In genomic region chr10:73357821-73358220, GRCh38 we compare ENCODE assay signal across 8 cellular contexts. TPM values are rescaled to one million over a fixed set of nuclear protein-coding genes. Genes with fewer than 3 reads are reported as not detected.
DNase-seq lines count a peak whose midpoint lies in the region; ATAC-seq, FAIRE-seq and TF ChIP-seq lines count a peak whose summit lies in the region.

No MANE protein-coding gene starts in this region.

- H3K4me3 ChIP-seq in DOHH2 (ENCODE audit: low read length) (peak overlapping the region; percentile 80), SJSA1 (peak overlapping the region; percentile 53), esophagus muscularis mucosa (peak overlapping the region; percentile 66 to 95 (median 78)), pancreas (peak overlapping the region; percentile 69 to 76 (median 74))

- intact Hi-C loops in esophagus muscularis mucosa (cut with DNase I) (loop anchor here (5.0 kb wide), 1 partner anchor 96 kb away; no protein-coding TSS in a partner anchor), pancreas (cut with DNase I) (no loop called here)

- H3K36me3 ChIP-seq in DOHH2 (ENCODE audit: control insufficient read depth, low read length) (no peaks in the 10 kb centered on the region), SJSA1 (no peaks in the 10 kb centered on the region), esophagus muscularis mucosa (peaks cover 0 to under 1% (median 0%) of the 10 kb centered on the region in 4 donors), pancreas (no peaks in the 10 kb centered on the region)

- DNase-seq in SJSA1 (ENCODE audit: low read depth in 1 of 2, low spot score in 2 of 2), result no peak
- DNase-seq in esophagus muscularis mucosa (ENCODE audit: extremely low spot score), result no peak
- DNase-seq in pancreas, result no peak
- no peak for DNase-seq in globus pallidus (ENCODE audit: low spot score)
- DNase-seq in NCI-H1417 treated with DMSO at 0.1 percent for 48 hours (lab: John Stamatoyannopoulos, UW), result no peak

- WGBS in esophagus muscularis mucosa, result 47% methylated on average over 5 of the region's 5 CpGs
- 26 to 32% methylated on average over 5 of the region's 5 CpGs for WGBS in pancreas, 2 donors

- TF ChIP-seq CTCF in DOHH2 (IDR thresholded peaks at IDR 0.05; ENCODE audit: low read depth, low read length, poor library complexity, severe bottlenecking) (no peak), esophagus muscularis mucosa (IDR thresholded peaks at IDR 0.05) (no peak), pancreas (IDR thresholded peaks at IDR 0.05) (no peak)

- no peak for FAIRE-seq in pancreas (lab: Jason Lieb, UNC)

- H3F3A ChIP-seq in DOHH2 (ENCODE audit: control insufficient read depth, insufficient read depth), result 0 out of 2 replicates have a peak, but pooled peaks cover 3% of the 10 kb centered on the region

- H4K20me1 ChIP-seq in DOHH2 (ENCODE audit: control insufficient read depth, insufficient read depth, low read depth, low read length), result no peaks in the 10 kb centered on the region

- peak overlapping the region; percentile 94 for H3K4me2 ChIP-seq in DOHH2 (ENCODE audit: low read length)

- TF ChIP-seq EP300 in esophagus muscularis mucosa (IDR thresholded peaks at IDR 0.05), result no peak

- no peaks in the 10 kb centered on the region for H3K27me3 ChIP-seq in DOHH2 (ENCODE audit: control insufficient read depth, low read length)
- peaks cover 21% of the 10 kb centered on the region for H3K27me3 ChIP-seq in SJSA1 (replicated peaks)
- H3K27me3 ChIP-seq in esophagus muscularis mucosa, result no peaks in the 10 kb centered on the region
- H3K27me3 ChIP-seq in pancreas, result no peaks in the 10 kb centered on the region

- H3K79me2 ChIP-seq in DOHH2 (ENCODE audit: control insufficient read depth, low read length), result no peaks in the 10 kb centered on the region

- H3K9me2 ChIP-seq in DOHH2 (replicated peaks; ENCODE audit: control insufficient read depth, low read length), result no peaks in the 10 kb centered on the region

- no peaks in the 10 kb centered on the region for H3K9me3 ChIP-seq in DOHH2 (ENCODE audit: control insufficient read depth, insufficient read depth, low read length)
- H3K9me3 ChIP-seq in SJSA1 (replicated peaks), result no peaks in the 10 kb centered on the region
- H3K9me3 ChIP-seq in esophagus muscularis mucosa, result no peaks in the 10 kb centered on the region
- no peaks in the 10 kb centered on the region for H3K9me3 ChIP-seq in pancreas

- TF ChIP-seq POLR2A in esophagus muscularis mucosa (IDR thresholded peaks at IDR 0.05; ENCODE audit: low read depth), result no peak

- no peak overlapping the region for H3K27ac ChIP-seq in DOHH2 (ENCODE audit: low read depth, low read length)
- no peak overlapping the region for H3K27ac ChIP-seq in SJSA1
- H3K27ac ChIP-seq in esophagus muscularis mucosa (replicated peaks in 1 of 4), result peak overlapping the region in 3 of 4 donors; percentile 61 to 74 (median 74)
- H3K27ac ChIP-seq in pancreas, result no peak overlapping the region

- peak in 2 of 4 donors; percentile 15 to 24 for ATAC-seq in pancreas
- no peak for ATAC-seq in HG02798 (IDR thresholded peaks at IDR 0.05; ENCODE audit: poor library complexity, unreplicated experiment)
- no peak for ATAC-seq in GM21423 (IDR thresholded peaks at IDR 0.05; ENCODE audit: unreplicated experiment)

- H3K4me1 ChIP-seq in DOHH2 (ENCODE audit: control insufficient read depth, low read length) (peaks cover 14% of the 10 kb centered on the region), SJSA1 (replicated peaks) (peaks cover 13% of the 10 kb centered on the region), esophagus muscularis mucosa (peaks cover 5 to 17% (median 15%) of the 10 kb centered on the region in 4 donors), pancreas (peaks cover 0 to 4% (median 3%) of the 10 kb centered on the region in 3 donors)

RNA-seq across cellular contexts. Expression of gene CFAP70, which starts 0.8 kb away (rescaled TPM):
- 0.08 and 0.25 TPM in 2 replicates for total RNA-seq in SJSA1 (2014; rRNA removed; shearing (Covaris generic))
- 1 to 10 TPM in 3 of 4 donors, under 1 TPM in 1; 0.99 to 3.3 (median 1.1) TPM for total RNA-seq in esophagus muscularis mucosa
- total RNA-seq in pancreas, result 1 to 10 TPM; 1.3 to 4.9 (median 2.9) TPM
- 10 to 100 TPM in 1 of 2 donors, 1 to 10 TPM in 1; 10.0 to 28.8 TPM for polyA plus RNA-seq in pancreas

RNA-seq across cellular contexts. Expression of gene ANXA7, which starts 56.0 kb away (rescaled TPM):
- total RNA-seq in SJSA1 (2014; rRNA removed; shearing (Covaris generic)), result 172 and 193 TPM in 2 replicates
- 100 to 1,000 TPM; 105 to 135 (median 128) TPM for total RNA-seq in esophagus muscularis mucosa
- 10 to 100 TPM; 31.0 to 59.5 (median 45.4) TPM for total RNA-seq in pancreas
- 10 to 100 TPM; 21.6 to 58.5 TPM for polyA plus RNA-seq in pancreas

Comparison
In these comparisons a context has a peak if more than half of its experiments do, and no peak if none do; other contexts are left out.
1. H3K27ac ChIP-seq: peak in esophagus muscularis mucosa (3 of 4); none in DOHH2 (single experiment), SJSA1 (single experiment) and pancreas (0 of 4).
2. Peak in every context shown above with its lines, with median percentiles within 50 percentile points of each other: H3K4me3 ChIP-seq.